ENCODE assay signal across 9 cellular contexts in the genomic region with DNA sequence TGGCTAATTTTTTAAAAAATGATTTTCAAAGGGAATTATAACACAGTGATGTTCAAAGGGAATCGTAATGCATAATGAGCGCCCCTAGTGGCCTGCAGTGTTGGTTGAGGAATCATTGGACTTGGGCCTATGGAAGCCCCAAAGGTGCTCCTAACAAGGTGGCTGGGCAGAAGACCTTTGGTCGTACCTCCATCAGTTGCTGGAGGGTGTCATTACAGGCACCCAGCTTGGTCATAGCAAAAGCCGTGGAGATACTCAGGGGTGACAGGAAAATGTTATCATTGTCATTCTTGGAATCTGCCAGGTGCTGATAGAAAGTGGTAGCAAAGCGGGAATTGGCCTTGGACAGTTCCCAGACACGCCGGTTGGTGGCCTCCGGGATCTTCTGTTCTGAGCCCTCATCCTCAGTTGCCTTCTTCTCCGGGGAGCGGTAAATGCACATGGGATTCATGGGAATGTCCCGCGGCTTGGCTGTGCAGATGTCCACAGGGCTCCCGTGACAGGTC. TPM values are rescaled to one million over a fixed set of nuclear protein-coding genes. Genes with fewer than 3 reads are reported as not detected.
DNase-seq lines count a peak whose midpoint lies in the region; ATAC-seq and TF ChIP-seq lines count a peak whose summit lies in the region.
"Had no signal": no experiment of that assay in that cellular context is flagged by ENCODE, and none has a peak within 500 bp of the region (broad histone marks: within the 10 kb centered on the region; RNA-seq: fewer than 3 reads in every experiment).

No MANE protein-coding gene starts in this region.

- H3K27ac ChIP-seq in right lobe of liver = peak overlapping the region in 2 of 3 donors; percentile 30 to 89
- H3K27ac ChIP-seq in coronary artery = no peak overlapping the region

- WGBS in right lobe of liver (ENCODE audit: insufficient coverage, low coverage, low lambda C conversion rate, missing lambda C conversion rate) = 17% methylated on average over 6 of the region's 13 CpGs

- no peaks in the 10 kb centered on the region for H4K20me1 ChIP-seq in Loucy (ENCODE audit: insufficient read depth, low read length, poor library complexity, severe bottlenecking)

- no peak overlapping the region for H3K9ac ChIP-seq in Loucy (ENCODE audit: low read depth, low read length, poor library complexity, severe bottlenecking)

- H3K9me3 ChIP-seq in Loucy (ENCODE audit: insufficient read depth, low read depth, low read length) = no peaks in the 10 kb centered on the region
- H3K9me3 ChIP-seq in right lobe of liver = no peaks in the 10 kb centered on the region

- DNase-seq in NCI-H2196 (lab: John Stamatoyannopoulos, UW; ENCODE audit: unreplicated experiment) = peak; percentile 2
- DNase-seq in NCI-H2196 treated with DMSO at 0.1 percent for 48 hours (lab: John Stamatoyannopoulos, UW; ENCODE audit: unreplicated experiment) = no peak
- DNase-seq in activated CD4-positive, alpha-beta memory T cell treated with anti-CD3 and anti-CD28 coated beads, Interleukin-2, amount 10 ng/mL, durations not matched to agents 7 days and 5 days = peak; percentile 21
- peak; percentile 66 to 84 (median 82) for DNase-seq in right lobe of liver
- no peak for DNase-seq in activated T-helper 1 cell treated with anti-CD3 and anti-CD28 coated beads, Interleukin-12 subunit alpha, Interleukin-12 subunit beta, Interleukin-2, Interleukin-4 antibody, amounts not matched to agents 30 ng/mL and 10 ng/mL and 1 ng/mL, durations not matched to agents 14 hours and 24 hours and 36 hours (ENCODE audit: low spot score)
- DNase-seq in coronary artery (ENCODE audit: low spot score) = no peak

- ATAC-seq in right lobe of liver = peak; percentile 63 to 76 (median 66)
- no peak for ATAC-seq in HG02642 (IDR thresholded peaks at IDR 0.05; ENCODE audit: poor library complexity, unreplicated experiment)

- H3K4me2 ChIP-seq in Loucy (ENCODE audit: low read depth, low read length, poor library complexity, severe bottlenecking) = no peak overlapping the region

- TF ChIP-seq CTCF in Loucy (conservative IDR thresholded peaks at IDR 0.05; ENCODE audit: low read length) = peak; percentile 89
- peak; percentile 60 to 64 (median 62) for TF ChIP-seq CTCF in right lobe of liver (IDR thresholded peaks at IDR 0.05)
- no peak for TF ChIP-seq CTCF in coronary artery (IDR thresholded peaks at IDR 0.05)

- H3K9me3 Mint-ChIP-seq in activated CD4-positive, alpha-beta memory T cell treated with anti-CD3 and anti-CD28 coated beads, Interleukin-2, amount 10 ng/mL, durations not matched to agents 7 days and 5 days = no peaks in the 10 kb centered on the region
- no peaks in the 10 kb centered on the region for H3K9me3 Mint-ChIP-seq in activated T-helper 1 cell treated with anti-CD3 and anti-CD28 coated beads, Interleukin-12 subunit alpha, Interleukin-12 subunit beta, Interleukin-2, Interleukin-4 antibody, amounts not matched to agents 30 ng/mL and 10 ng/mL and 1 ng/mL, durations not matched to agents 14 hours and 24 hours and 36 hours

- no peaks in the 10 kb centered on the region for H3K79me2 ChIP-seq in Loucy (ENCODE audit: insufficient read depth, low read length)

- no peaks in the 10 kb centered on the region for H3K4me1 ChIP-seq in Loucy (ENCODE audit: insufficient read depth, low read length, poor library complexity, severe bottlenecking)
- peaks cover 0 to 47% (median 11%) of the 10 kb centered on the region in 4 donors for H3K4me1 ChIP-seq in right lobe of liver

- H3K4me3 ChIP-seq in Loucy (ENCODE audit: low read length, poor library complexity, severe bottlenecking) (no peak overlapping the region), right lobe of liver (peak overlapping the region; percentile 63 to 88 (median 84)), coronary artery (no peak overlapping the region)

- H3K27ac Mint-ChIP-seq in activated CD4-positive, alpha-beta memory T cell treated with anti-CD3 and anti-CD28 coated beads, Interleukin-2, amount 10 ng/mL, durations not matched to agents 7 days and 5 days = no peak overlapping the region
- H3K27ac Mint-ChIP-seq in activated T-helper 1 cell treated with anti-CD3 and anti-CD28 coated beads, Interleukin-12 subunit alpha, Interleukin-12 subunit beta, Interleukin-2, Interleukin-4 antibody, amounts not matched to agents 30 ng/mL and 10 ng/mL and 1 ng/mL, durations not matched to agents 14 hours and 24 hours and 36 hours = no peak overlapping the region

- no peaks in the 10 kb centered on the region for H3F3A ChIP-seq in Loucy (ENCODE audit: low read depth)

- H3K9me2 ChIP-seq in Loucy (replicated peaks; ENCODE audit: low read depth, low read length) = no peaks in the 10 kb centered on the region

- H3K4me1 Mint-ChIP-seq in activated CD4-positive, alpha-beta memory T cell treated with anti-CD3 and anti-CD28 coated beads, Interleukin-2, amount 10 ng/mL, durations not matched to agents 7 days and 5 days = no peaks in the 10 kb centered on the region
- H3K4me1 Mint-ChIP-seq in activated T-helper 1 cell treated with anti-CD3 and anti-CD28 coated beads, Interleukin-12 subunit alpha, Interleukin-12 subunit beta, Interleukin-2, Interleukin-4 antibody, amounts not matched to agents 30 ng/mL and 10 ng/mL and 1 ng/mL, durations not matched to agents 14 hours and 24 hours and 36 hours (ENCODE audit: low read depth) = no peaks in the 10 kb centered on the region

- no peak overlapping the region for H3K4me3 Mint-ChIP-seq in activated CD4-positive, alpha-beta memory T cell treated with anti-CD3 and anti-CD28 coated beads, Interleukin-2, amount 10 ng/mL, durations not matched to agents 7 days and 5 days
- no peak overlapping the region for H3K4me3 Mint-ChIP-seq in activated T-helper 1 cell treated with anti-CD3 and anti-CD28 coated beads, Interleukin-12 subunit alpha, Interleukin-12 subunit beta, Interleukin-2, Interleukin-4 antibody, amounts not matched to agents 30 ng/mL and 10 ng/mL and 1 ng/mL, durations not matched to agents 14 hours and 24 hours and 36 hours
- H3K4me3 Mint-ChIP-seq: CD4-positive, CD25-positive, alpha-beta regulatory T cell had no signal

- H3K27me3 ChIP-seq in Loucy (ENCODE audit: insufficient read depth, low read length, poor library complexity, severe bottlenecking) = no peaks in the 10 kb centered on the region
- H3K27me3 ChIP-seq in right lobe of liver = no peaks in the 10 kb centered on the region

- H2AFZ ChIP-seq in Loucy (ENCODE audit: low read length) = no peak overlapping the region

- H3K27me3 Mint-ChIP-seq in activated CD4-positive, alpha-beta memory T cell treated with anti-CD3 and anti-CD28 coated beads, Interleukin-2, amount 10 ng/mL, durations not matched to agents 7 days and 5 days = no peaks in the 10 kb centered on the region
- no peaks in the 10 kb centered on the region for H3K27me3 Mint-ChIP-seq in activated T-helper 1 cell treated with anti-CD3 and anti-CD28 coated beads, Interleukin-12 subunit alpha, Interleukin-12 subunit beta, Interleukin-2, Interleukin-4 antibody, amounts not matched to agents 30 ng/mL and 10 ng/mL and 1 ng/mL, durations not matched to agents 14 hours and 24 hours and 36 hours (ENCODE audit: insufficient read depth)

- TF ChIP-seq POLR2A in right lobe of liver (IDR thresholded peaks at IDR 0.05) = no peak

- POLR2A ChIA-PET in activated CD4-positive, alpha-beta memory T cell treated with anti-CD3 and anti-CD28 coated beads, Interleukin-2, amount 10 ng/mL, durations not matched to agents 7 days and 5 days (lab: Charles Lee) = interaction anchor here (0.7 kb wide), 1 partner anchor 41 kb away, joined by 3 read pairs; no protein-coding TSS in a partner anchor

- no peaks in the 10 kb centered on the region for H3K36me3 Mint-ChIP-seq in activated CD4-positive, alpha-beta memory T cell treated with anti-CD3 and anti-CD28 coated beads, Interleukin-2, amount 10 ng/mL, durations not matched to agents 7 days and 5 days (ENCODE audit: low read depth)
- H3K36me3 Mint-ChIP-seq in activated T-helper 1 cell treated with anti-CD3 and anti-CD28 coated beads, Interleukin-12 subunit alpha, Interleukin-12 subunit beta, Interleukin-2, Interleukin-4 antibody, amounts not matched to agents 30 ng/mL and 10 ng/mL and 1 ng/mL, durations not matched to agents 14 hours and 24 hours and 36 hours (ENCODE audit: low read depth) = no peaks in the 10 kb centered on the region

- H3K36me3 ChIP-seq in Loucy (ENCODE audit: insufficient read depth, low read length) (no peaks in the 10 kb centered on the region), right lobe of liver (peaks cover 0 to 51% (median 20%) of the 10 kb centered on the region in 4 donors)

- CTCF ChIA-PET in activated CD4-positive, alpha-beta memory T cell treated with anti-CD3 and anti-CD28 coated beads, Interleukin-2, amount 10 ng/mL, durations not matched to agents 7 days and 5 days (lab: Charles Lee) = interaction anchor here (1.3 kb wide), 1 partner anchor 12 kb away, joined by 3 read pairs; no protein-coding TSS in a partner anchor

- intact Hi-C loops in right lobe of liver (cut with DNase I) = no loop called here
- intact Hi-C loops in activated T-helper 1 cell treated with anti-CD3 and anti-CD28 coated beads, Interleukin-12 subunit alpha, Interleukin-12 subunit beta, Interleukin-2, Interleukin-4 antibody, amounts not matched to agents 30 ng/mL and 10 ng/mL and 1 ng/mL, durations not matched to agents 14 hours and 24 hours and 36 hours (cut with micrococcal nuclease) = no loop called here

RNA-seq across cellular contexts. Expression of gene SERPINC1, which starts 2.7 kb away (rescaled TPM):
- under 1 TPM in 1 of 2 experiments, not detected in 1; 0.23 TPM for total RNA-seq in activated CD4-positive, alpha-beta memory T cell treated with anti-CD3 and anti-CD28 coated beads, Interleukin-2, amount 10 ng/mL, durations not matched to agents 7 days and 5 days
- 1,000 to 10,000 TPM; 1,325 to 2,875 (median 2,199) TPM for total RNA-seq in right lobe of liver
- total RNA-seq in activated T-helper 1 cell treated with anti-CD3 and anti-CD28 coated beads, Interleukin-12 subunit alpha, Interleukin-12 subunit beta, Interleukin-2, Interleukin-4 antibody, amounts not matched to agents 30 ng/mL and 10 ng/mL and 1 ng/mL, durations not matched to agents 14 hours and 24 hours and 36 hours = 0.26 TPM in 1 of 2 replicates, not detected in the other
- total RNA-seq: CD4-positive, CD25-positive, alpha-beta regulatory T cell had no signal

RNA-seq across cellular contexts. Expression of gene ZBTB37, which starts 46.2 kb away (rescaled TPM):
- 10 to 100 TPM; 11.3 to 12.6 TPM for total RNA-seq in activated CD4-positive, alpha-beta memory T cell treated with anti-CD3 and anti-CD28 coated beads, Interleukin-2, amount 10 ng/mL, durations not matched to agents 7 days and 5 days
- total RNA-seq in right lobe of liver = 1 to 10 TPM; 2.8 to 6.1 (median 4.7) TPM
- 9.2 and 9.4 TPM in 2 replicates for total RNA-seq in activated T-helper 1 cell treated with anti-CD3 and anti-CD28 coated beads, Interleukin-12 subunit alpha, Interleukin-12 subunit beta, Interleukin-2, Interleukin-4 antibody, amounts not matched to agents 30 ng/mL and 10 ng/mL and 1 ng/mL, durations not matched to agents 14 hours and 24 hours and 36 hours

RNA-seq across cellular contexts. Expression of gene GAS5, which starts 46.6 kb away (rescaled TPM):
- 100 to 1,000 TPM; 379 to 394 TPM for total RNA-seq in activated CD4-positive, alpha-beta memory T cell treated with anti-CD3 and anti-CD28 coated beads, Interleukin-2, amount 10 ng/mL, durations not matched to agents 7 days and 5 days
- 10 to 100 TPM; 37.4 to 85.2 (median 61.5) TPM for total RNA-seq in right lobe of liver
- total RNA-seq in activated T-helper 1 cell treated with anti-CD3 and anti-CD28 coated beads, Interleukin-12 subunit alpha, Interleukin-12 subunit beta, Interleukin-2, Interleukin-4 antibody, amounts not matched to agents 30 ng/mL and 10 ng/mL and 1 ng/mL, durations not matched to agents 14 hours and 24 hours and 36 hours = 653 and 688 TPM in 2 replicates

Comparison
In these comparisons a context has a peak if more than half of its experiments do, and no peak if none do; other contexts are left out.
1. DNase-seq: peak in NCI-H2196 (single experiment), activated CD4-positive, alpha-beta memory T cell treated with anti-CD3 and anti-CD28 coated beads, Interleukin-2, amount 10 ng/mL, durations not matched to agents 7 days and 5 days (single experiment) and right lobe of liver (3 of 3); none in NCI-H2196 treated with DMSO at 0.1 percent for 48 hours (single experiment), activated T-helper 1 cell treated with anti-CD3 and anti-CD28 coated beads, Interleukin-12 subunit alpha, Interleukin-12 subunit beta, Interleukin-2, Interleukin-4 antibody, amounts not matched to agents 30 ng/mL and 10 ng/mL and 1 ng/mL, durations not matched to agents 14 hours and 24 hours and 36 hours (single experiment) and coronary artery (single experiment).
2. H3K4me3 ChIP-seq: peak in right lobe of liver (3 of 3); none in Loucy (single experiment) and coronary artery (single experiment).
3. H3K27ac ChIP-seq: peak in right lobe of liver (2 of 3); none in coronary artery (0 of 2).
4. RNA of gene SERPINC1, which starts 2.7 kb away (total RNA-seq): 1,325 to 2,875 TPM in right lobe of liver; 0.26 TPM in activated T-helper 1 cell treated with anti-CD3 and anti-CD28 coated beads, Interleukin-12 subunit alpha, Interleukin-12 subunit beta, Interleukin-2, Interleukin-4 antibody, amounts not matched to agents 30 ng/mL and 10 ng/mL and 1 ng/mL, durations not matched to agents 14 hours and 24 hours and 36 hours and 0.23 TPM in activated CD4-positive, alpha-beta memory T cell treated with anti-CD3 and anti-CD28 coated beads, Interleukin-2, amount 10 ng/mL, durations not matched to agents 7 days and 5 days; every median in the first group is over 1,000 times any median in the second.